ENCODE assay signal across 2 cellular contexts in genomic region chr17:1038459-1039118, GRCh38.
TF ChIP-seq lines count a peak whose summit lies in the region.

No MANE protein-coding gene starts in this region.

TF ChIP-seq in WTC11, 78 proteins besides CTCF, POLR2A, EP300 and RAD21:
- no peak for TF ChIP-seq MXD4 (CRISPR knock-in tag; IDR thresholded peaks at IDR 0.05; ENCODE audit: borderline replicate concordance)
- no peak for TF ChIP-seq ZNF138 (CRISPR knock-in tag; conservative IDR thresholded peaks at IDR 0.05)
- peak; percentile 32; the same call in 1 of the 2 replicates for TF ChIP-seq PRDM15 (CRISPR knock-in tag; IDR thresholded peaks at IDR 0.05)

TF ChIP-seq in H1, 55 proteins besides CTCF, POLR2A, EP300 and RAD21:
- no peak for TF ChIP-seq YY1 (IDR thresholded peaks at IDR 0.05; ENCODE audit: low read depth, low read length)
- TF ChIP-seq TBP (IDR thresholded peaks at IDR 0.05; ENCODE audit: low read depth, low read length), result no peak
- no peak for TF ChIP-seq TCF12 (IDR thresholded peaks at IDR 0.05; ENCODE audit: low read depth, low read length)
- TF ChIP-seq SAP30 (IDR thresholded peaks at IDR 0.05; ENCODE audit: insufficient read depth, insufficient replicate concordance, low read length), result no peak
- no peak for TF ChIP-seq KDM4A (IDR thresholded peaks at IDR 0.05; ENCODE audit: low read depth, low read length, severe bottlenecking)
- TF ChIP-seq NANOG (IDR thresholded peaks at IDR 0.05; ENCODE audit: insufficient read depth, low read depth, low read length, poor library complexity, severe bottlenecking), result no peak
- TF ChIP-seq EZH2 (IDR thresholded peaks at IDR 0.05; ENCODE audit: low read depth, low read length, severe bottlenecking), result no peak
- no peak for TF ChIP-seq FOSL1 (IDR thresholded peaks at IDR 0.05; ENCODE audit: insufficient read depth, low read depth, low read length)
- no peak for TF ChIP-seq POLR2AphosphoS5 (IDR thresholded peaks at IDR 0.05; ENCODE audit: low read depth, low read length)
- TF ChIP-seq SIN3A (conservative IDR thresholded peaks at IDR 0.05 in 1 of 2, IDR thresholded peaks at IDR 0.05 in 1 of 2; ENCODE audit: low read depth in 1 of 2, low read length in 2 of 2), result no peak
- no peak for TF ChIP-seq CHD1 (IDR thresholded peaks at IDR 0.05; ENCODE audit: low read depth, low read length)
